ENCODE assay signal across 8 cellular contexts in genomic region chr1:109371271-109371739, GRCh38. TPM values are rescaled to one million over a fixed set of nuclear protein-coding genes. Genes with fewer than 3 reads are reported as not detected.
A peak's percentile ranks its signal among the peaks of the same experiment; 100 is the strongest.
DNase-seq lines count a peak whose midpoint lies in the region; ATAC-seq and TF ChIP-seq lines count a peak whose summit lies in the region.

No MANE protein-coding gene starts in this region.

- H3K27ac ChIP-seq in AG04450 (ENCODE audit: low read depth, low read length) (peak overlapping the region; percentile 94), MM.1S (ENCODE audit: low read length) (peak overlapping the region; percentile 75; the same call in 1 of the 2 replicates), muscle layer of colon (ENCODE audit: low read depth, low read length) (peak overlapping the region; percentile 72)

- H3K79me2 ChIP-seq in MM.1S (ENCODE audit: low read length) = peaks cover 10% of the 10 kb centered on the region; the same call in 1 of the 2 replicates

- H4K20me1 ChIP-seq in MM.1S (ENCODE audit: insufficient read depth, low read length) = no peaks in the 10 kb centered on the region

- H3F3A ChIP-seq in MM.1S (ENCODE audit: insufficient read depth, low read length) = peaks cover 16% of the 10 kb centered on the region

- H3K27me3 ChIP-seq in AG04450 (ENCODE audit: control insufficient read depth, insufficient read depth, low read length) = no peaks in the 10 kb centered on the region
- no peaks in the 10 kb centered on the region for H3K27me3 ChIP-seq in MM.1S (replicated peaks; ENCODE audit: insufficient read depth, low read length)
- H3K27me3 ChIP-seq in muscle layer of colon (ENCODE audit: control insufficient read depth in 1 of 2, insufficient read depth in 2 of 2, low read length in 2 of 2) = no peaks in the 10 kb centered on the region

- ATAC-seq in GM21786 (IDR thresholded peaks at IDR 0.05; ENCODE audit: unreplicated experiment) = no peak

- no peaks in the 10 kb centered on the region; the same call in 1 of the 2 replicates for H3K9me3 ChIP-seq in AG04450 (ENCODE audit: control insufficient read depth, insufficient read depth, low read length)
- H3K9me3 ChIP-seq in MM.1S (replicated peaks; ENCODE audit: insufficient read depth, low read length) = no peaks in the 10 kb centered on the region
- no peaks in the 10 kb centered on the region for H3K9me3 ChIP-seq in muscle layer of colon (ENCODE audit: low read length)

- no peaks in the 10 kb centered on the region for H3K9me2 ChIP-seq in MM.1S (replicated peaks; ENCODE audit: insufficient read depth, low read length)

- DNase-seq in AG04450 (ENCODE audit: low read depth, low spot score) (no peak), MM.1S (peak; percentile 11), cardiac fibroblast (ENCODE audit: low read depth in 2 of 2) (peak; percentile 66 to 81), NCI-H1436 (lab: John Stamatoyannopoulos, UW) (no peak), NK-92 (lab: John Stamatoyannopoulos, UW; ENCODE audit: unreplicated experiment) (no peak), NCI-H69 (lab: John Stamatoyannopoulos, UW) (no peak)

- H3K4me1 ChIP-seq in MM.1S (ENCODE audit: low read length) = peaks cover 26% of the 10 kb centered on the region
- H3K4me1 ChIP-seq in muscle layer of colon (ENCODE audit: insufficient read depth, low read length) = peaks cover 20% of the 10 kb centered on the region

- H3K4me3 ChIP-seq in AG04450 (ENCODE audit: low read depth, low read length) = peak overlapping the region; percentile 43
- peak overlapping the region; percentile 50 for H3K4me3 ChIP-seq in MM.1S (ENCODE audit: low read length)
- peak overlapping the region in 1 of 2 donors; percentile 19 for H3K4me3 ChIP-seq in cardiac fibroblast (replicated peaks in 1 of 2; ENCODE audit: low read depth in 2 of 2, low read length in 2 of 2)
- peak overlapping the region in 1 of 2 donors; percentile 26 for H3K4me3 ChIP-seq in muscle layer of colon (ENCODE audit: low read depth in 1 of 2, low read length in 2 of 2)

- no peak overlapping the region for H2AFZ ChIP-seq in MM.1S (ENCODE audit: low read length)

- H3K36me3 ChIP-seq in MM.1S (replicated peaks; ENCODE audit: insufficient read depth, low read length) (no peaks in the 10 kb centered on the region), muscle layer of colon (ENCODE audit: insufficient read depth, low read length) (peaks cover 13% of the 10 kb centered on the region)

- POLR2A ChIA-PET in AG04450 (lab: Yijun Ruan, JAX) = interaction anchor here (0.8 to 1.8 kb wide), 6 partner anchors 8 to 95 kb away, joined by 3 to 9 read pairs (median 4); partner anchors contain the start of gene SORT1

- H3K9ac ChIP-seq in MM.1S (ENCODE audit: low read length) (peak overlapping the region; percentile 21; the same call in 1 of the 2 replicates), muscle layer of colon (ENCODE audit: low read length) (no peak overlapping the region)

- CTCF ChIA-PET in AG04450 (lab: Charles Lee) = interaction anchor here (0.6 to 1.5 kb wide), 3 partner anchors 107 to 272 kb away, joined by 3 to 8 read pairs (median 4); no protein-coding TSS in a partner anchor

- TF ChIP-seq CTCF in AG04450 (IDR thresholded peaks at IDR 0.05; ENCODE audit: low read depth, low read length) = no peak
- no peak for TF ChIP-seq CTCF in MM.1S (IDR thresholded peaks at IDR 0.05; ENCODE audit: low read length)
- no peak for TF ChIP-seq CTCF in cardiac fibroblast (IDR thresholded peaks at IDR 0.05; ENCODE audit: low read depth, low read length)

- H3K4me2 ChIP-seq in MM.1S (ENCODE audit: low read depth, low read length) = peak overlapping the region; percentile 88

RNA-seq across cellular contexts. Expression of gene SORT1, which starts 26.4 kb away (rescaled TPM):
- 37.2 and 42.8 TPM in 2 replicates for polyA plus RNA-seq in AG04450 (2011; rRNA removed)
- 91.1 and 133 TPM in 2 replicates for polyA minus RNA-seq in AG04450 (2011; rRNA and poly(A)+ RNA removed)

RNA-seq across cellular contexts. Expression of gene PSMA5, which starts 54.9 kb away (rescaled TPM):
- 127 and 151 TPM in 2 replicates for polyA plus RNA-seq in AG04450 (2011; rRNA removed)
- polyA minus RNA-seq in AG04450 (2011; rRNA and poly(A)+ RNA removed) = 39.1 and 54.5 TPM in 2 replicates

Comparison
In these comparisons a context has a peak if more than half of its experiments do, and no peak if none do; other contexts are left out.
1. DNase-seq: peak in MM.1S (single experiment) and cardiac fibroblast (2 of 2); none in AG04450 (single experiment), NCI-H1436 (single experiment), NK-92 (single experiment) and NCI-H69 (single experiment).
2. Peak in every context shown above with its lines, with median percentiles within 50 percentile points of each other: H3K27ac ChIP-seq.